8 cellular contexts compared by ENCODE assay signal in genomic region chr16:83781-84615, GRCh38. TPM values are rescaled to one million over a fixed set of nuclear protein-coding genes. Genes with fewer than 3 reads are reported as not detected.
DNase-seq lines count a peak whose midpoint lies in the region; ATAC-seq and TF ChIP-seq lines count a peak whose summit lies in the region.

No MANE protein-coding gene starts in this region.

- RAD21 ChIA-PET in HCT116 (lab: Charles Lee; ENCODE audit: low non-redundant PET in 1 of 2, low total read pairs in 2 of 2, uncharacterized antibody in 2 of 2, unreplicated experiment in 2 of 2) = no interaction called here

- 78% methylated on average over 21 of the region's 21 CpGs for WGBS in smooth muscle cell (ENCODE audit: low lambda C conversion rate)

- H2AFZ ChIP-seq in HCT116 (ENCODE audit: low read depth, low read length, poor library complexity, severe bottlenecking) = no peak overlapping the region
- H2AFZ ChIP-seq in smooth muscle cell (ENCODE audit: low read depth) = no peak overlapping the region

- H3K79me2 ChIP-seq in HCT116 (ENCODE audit: insufficient read depth, low read length) = no peaks in the 10 kb centered on the region
- H3K79me2 ChIP-seq in smooth muscle cell (ENCODE audit: low read depth) = no peaks in the 10 kb centered on the region

- H3K9me3 ChIP-seq in HCT116 (ENCODE audit: control insufficient read depth in 1 of 2, insufficient read depth in 1 of 2, low read depth in 1 of 2, low read length in 2 of 2) = no peaks in the 10 kb centered on the region
- H3K9me3 ChIP-seq in Peyer's patch = no peaks in the 10 kb centered on the region
- no peaks in the 10 kb centered on the region for H3K9me3 ChIP-seq in smooth muscle cell (replicated peaks; ENCODE audit: low read depth)

- DNase-seq in HCT116 (ENCODE audit: low read depth, low spot score) = no peak
- peak in 1 of 3 donors; percentile 36 for DNase-seq in Peyer's patch
- DNase-seq in epithelial cell of prostate (ENCODE audit: low read depth, low spot score) = no peak
- DNase-seq in smooth muscle cell (lab: John Stamatoyannopoulos, UW; ENCODE audit: unreplicated experiment) = no peak
- no peak for DNase-seq in putamen (ENCODE audit: low spot score)
- DNase-seq in dedifferentiated amniotic fluid mesenchymal stem cell (ENCODE audit: extremely low spot score) = no peak

- peaks cover 9% of the 10 kb centered on the region for H3F3A ChIP-seq in smooth muscle cell (ENCODE audit: low read depth)

- no peak overlapping the region for H3K4me2 ChIP-seq in HCT116 (ENCODE audit: low read length)
- peak overlapping the region; percentile 23 for H3K4me2 ChIP-seq in smooth muscle cell

- TF ChIP-seq CTCF in HCT116 (IDR thresholded peaks at IDR 0.05 in 2 of 3, conservative IDR thresholded peaks at IDR 0.05 in 1 of 3; ENCODE audit: borderline replicate concordance in 1 of 3, insufficient read depth in 1 of 3, low read depth in 2 of 3, low read length in 2 of 3) (no peak), Peyer's patch (IDR thresholded peaks at IDR 0.05) (no peak), smooth muscle cell (IDR thresholded peaks at IDR 0.05; ENCODE audit: borderline replicate concordance, insufficient read depth, poor library complexity, severe bottlenecking) (no peak)

- H3K9me2 ChIP-seq in HCT116 (ENCODE audit: insufficient read depth) = no peaks in the 10 kb centered on the region

- H3K36me3 ChIP-seq in HCT116 (ENCODE audit: control insufficient read depth in 1 of 2, insufficient read depth in 2 of 2, low read length in 2 of 2) (no peaks in the 10 kb centered on the region), Peyer's patch (peaks cover 0 to 47% (median 0%) of the 10 kb centered on the region in 3 donors), smooth muscle cell (ENCODE audit: low read depth) (no peaks in the 10 kb centered on the region)

- no peaks in the 10 kb centered on the region for H4K20me1 ChIP-seq in HCT116 (ENCODE audit: insufficient read depth)
- H4K20me1 ChIP-seq in smooth muscle cell (ENCODE audit: low read depth) = peaks cover 38% of the 10 kb centered on the region

- TF ChIP-seq RAD21 in HCT116 (IDR thresholded peaks at IDR 0.05; ENCODE audit: low read depth) = no peak

- BruUV-seq in HCT116 (replicated peaks; lab: Mats Ljungman, UMichigan) = no TSS peak

- H3K27me3 ChIP-seq in HCT116 (ENCODE audit: insufficient read depth, low read length) = no peaks in the 10 kb centered on the region
- no peaks in the 10 kb centered on the region for H3K27me3 ChIP-seq in Peyer's patch
- H3K27me3 ChIP-seq in smooth muscle cell (ENCODE audit: low read depth) = no peaks in the 10 kb centered on the region

- peak; percentile 36; the same call in 1 of the 2 replicates for ATAC-seq in HCT116
- ATAC-seq in HG03520 (IDR thresholded peaks at IDR 0.05; ENCODE audit: unreplicated experiment) = no peak
- ATAC-seq in GM18517 (IDR thresholded peaks at IDR 0.05; ENCODE audit: unreplicated experiment) = no peak

- H3K27ac ChIP-seq in HCT116 (ENCODE audit: low read depth, low read length) (no peak overlapping the region), Peyer's patch (peak overlapping the region; percentile 39 to 80 (median 49)), epithelial cell of prostate (peak overlapping the region; percentile 55), smooth muscle cell (ENCODE audit: low read depth) (peak overlapping the region; percentile 70)

- POLR2A ChIA-PET in HCT116 (lab: Charles Lee) = no interaction called here

- peaks cover 0 to 1% of the 10 kb centered on the region in 2 experiments; a peak in 1 of 4 replicates for H3K4me1 ChIP-seq in HCT116 (ENCODE audit: control insufficient read depth in 1 of 2, insufficient read depth in 2 of 2, low read length in 2 of 2)
- H3K4me1 ChIP-seq in Peyer's patch = peaks cover 0 to 27% (median 16%) of the 10 kb centered on the region in 4 donors
- H3K4me1 ChIP-seq in smooth muscle cell (ENCODE audit: low read depth) = no peaks in the 10 kb centered on the region

- no peak overlapping the region for H3K4me3 ChIP-seq in HCT116 (replicated peaks in 1 of 2; ENCODE audit: low read depth in 1 of 2, low read length in 2 of 2)
- H3K4me3 ChIP-seq in Peyer's patch = no peak overlapping the region
- no peak overlapping the region for H3K4me3 ChIP-seq in smooth muscle cell

- intact Hi-C loops in HCT116 (cut with micrococcal nuclease) = no loop called here

- TF ChIP-seq POLR2A in HCT116 (IDR thresholded peaks at IDR 0.05; ENCODE audit: borderline replicate concordance, extremely low read depth, insufficient read depth, insufficient read length) = no peak
- no peak for TF ChIP-seq POLR2A in Peyer's patch (IDR thresholded peaks at IDR 0.05)

- H3K9ac ChIP-seq in HCT116 (ENCODE audit: low read length) (no peak overlapping the region), smooth muscle cell (ENCODE audit: low read depth) (no peak overlapping the region)

- CTCF ChIA-PET in HCT116 (lab: Charles Lee) = interaction anchor here (1.9 kb wide), 1 partner anchor 13 kb away, joined by 5 read pairs; no protein-coding TSS in a partner anchor

TF ChIP-seq in HCT116, 20 proteins besides CTCF, POLR2A, EP300 and RAD21 (continues in another document):
- no peak for TF ChIP-seq ELF1 (IDR thresholded peaks at IDR 0.05; ENCODE audit: borderline replicate concordance, low read depth)
- no peak for TF ChIP-seq ZNF274 (IDR thresholded peaks at IDR 0.05; ENCODE audit: low read depth, low read length)
- no peak for TF ChIP-seq EZH2phosphoT487 (IDR thresholded peaks at IDR 0.05; ENCODE audit: borderline replicate concordance)
- TF ChIP-seq TCF7L2 (IDR thresholded peaks at IDR 0.05; ENCODE audit: borderline replicate concordance, extremely low read depth, insufficient read depth, insufficient read length) = no peak
- TF ChIP-seq SIN3A (IDR thresholded peaks at IDR 0.05; ENCODE audit: low read depth) = no peak
- TF ChIP-seq MAX (IDR thresholded peaks at IDR 0.05) = no peak
- TF ChIP-seq EGR1 (IDR thresholded peaks at IDR 0.05; ENCODE audit: low read depth) = no peak
- TF ChIP-seq CEBPB (IDR thresholded peaks at IDR 0.05; ENCODE audit: low read depth) = no peak
- no peak for TF ChIP-seq REST (IDR thresholded peaks at IDR 0.05; ENCODE audit: low read depth)
- no peak for TF ChIP-seq FOSL1 (IDR thresholded peaks at IDR 0.05; ENCODE audit: low read depth)
- TF ChIP-seq YY1 (IDR thresholded peaks at IDR 0.05; ENCODE audit: extremely low read depth, insufficient replicate concordance, low read depth, low read length) = no peak
- TF ChIP-seq SP1 (IDR thresholded peaks at IDR 0.05; ENCODE audit: low read depth) = no peak
- no peak for TF ChIP-seq ATF3 (IDR thresholded peaks at IDR 0.05)
- TF ChIP-seq EZH2 (IDR thresholded peaks at IDR 0.05) = no peak

RNA-seq across cellular contexts. Expression of gene MPG, which starts 6.0 kb away (rescaled TPM):
- total RNA-seq in HCT116 (2021; ENCODE audit: unreplicated experiment) = 32.6 TPM
- 33.4 and 36.1 TPM in 2 replicates for polyA plus RNA-seq in HCT116 (2012)
- total RNA-seq in Peyer's patch = 10 to 100 TPM; 21.5 to 63.4 (median 44.7) TPM
- 73.8 and 84.7 TPM in 2 replicates for total RNA-seq in smooth muscle cell
- 104 and 120 TPM in 2 replicates for polyA plus RNA-seq in smooth muscle cell

RNA-seq across cellular contexts. Expression of gene RHBDF1, which starts 11.6 kb away (rescaled TPM):
- total RNA-seq in HCT116 (2021; ENCODE audit: unreplicated experiment) (19.8 TPM), Peyer's patch (10 to 100 TPM; 19.4 to 58.6 (median 41.1) TPM), smooth muscle cell (38.2 and 41.4 TPM in 2 replicates)
- 19.2 and 21.1 TPM in 2 replicates for polyA plus RNA-seq in HCT116 (2012)
- 68.0 and 84.9 TPM in 2 replicates for polyA plus RNA-seq in smooth muscle cell

RNA-seq across cellular contexts. Expression of gene SNRNP25, which starts 30.4 kb away (rescaled TPM):
- 24.5 TPM for total RNA-seq in HCT116 (2021; ENCODE audit: unreplicated experiment)
- polyA plus RNA-seq in HCT116 (2012) = 19.8 and 25.7 TPM in 2 replicates
- 10 to 100 TPM in 3 of 4 donors, 1 to 10 TPM in 1; 8.7 to 17.6 (median 14.4) TPM for total RNA-seq in Peyer's patch
- 20.1 and 21.4 TPM in 2 replicates for total RNA-seq in smooth muscle cell
- polyA plus RNA-seq in smooth muscle cell = 45.9 and 48.2 TPM in 2 replicates

RNA-seq across cellular contexts. Expression of gene POLR3K, which starts 30.6 kb away (rescaled TPM):
- 22.7 TPM for total RNA-seq in HCT116 (2021; ENCODE audit: unreplicated experiment)
- 15.2 and 17.1 TPM in 2 replicates for polyA plus RNA-seq in HCT116 (2012)
- 1 to 10 TPM; 2.5 to 6.3 (median 3.3) TPM for total RNA-seq in Peyer's patch
- 2.1 and 2.9 TPM in 2 replicates for total RNA-seq in smooth muscle cell
- 10.5 and 11.1 TPM in 2 replicates for polyA plus RNA-seq in smooth muscle cell

RNA-seq across cellular contexts. Expression of gene NPRL3, which starts 54.5 kb away (rescaled TPM):
- 32.0 TPM for total RNA-seq in HCT116 (2021; ENCODE audit: unreplicated experiment)
- 28.6 and 31.5 TPM in 2 replicates for polyA plus RNA-seq in HCT116 (2012)
- 10 to 100 TPM; 13.8 to 47.9 (median 28.3) TPM for total RNA-seq in Peyer's patch
- total RNA-seq in smooth muscle cell = 4.6 and 15.5 TPM in 2 replicates
- 26.1 and 28.3 TPM in 2 replicates for polyA plus RNA-seq in smooth muscle cell
